ENCODE assay signal across 20 cellular contexts in genomic region chr4:127446309-127446708, GRCh38.
"Had no signal": no experiment of that assay in that cellular context is flagged by ENCODE, and none has a peak within 500 bp of the region (broad histone marks: within the 10 kb centered on the region; RNA-seq: fewer than 3 reads in every experiment).

No MANE protein-coding gene starts in this region.

- DNase-seq: colonic mucosa; dermis blood vessel endothelial cell; erythroblast; foreskin fibroblast; left colon; left ventricle myocardium superior; mesendoderm; naive thymus-derived CD4-positive, alpha-beta T cell; nephron progenitor cell; psoas muscle; retina; right lobe of liver; spleen; stimulated activated CD4-positive, alpha-beta T cell treated with anti-CD3 and anti-CD28 coated beads, Interleukin-15, amount 100 ng/mL, for 24 hours; stimulated activated CD4-positive, alpha-beta T cell treated with anti-CD3 and anti-CD28 coated beads, Interleukin-1b, Interleukin-23, amount 100 ng/mL, for 48 hours; stimulated activated CD4-positive, alpha-beta T cell treated with anti-CD3 and anti-CD28 coated beads, Interleukin-4, amount 100 ng/mL, for 24 hours; testis; transverse colon had no signal

- H3K4me3 ChIP-seq: colonic mucosa, lung, psoas muscle, right lobe of liver, spleen, testis, transverse colon had no signal

- ATAC-seq: left colon; left ventricle myocardium superior; naive thymus-derived CD4-positive, alpha-beta T cell; psoas muscle; right lobe of liver; stimulated activated memory B cell treated with anti-CD40 and anti-IgM and Interleukin-4, amounts not matched to agents 10 μg/mL and 1 μg/mL and 100 μg/mL, for 72 hours had no signal
